Comparison of ENCODE assay signal across 1 cellular context in genomic region chr17:75475144-75475835, GRCh38.
TF ChIP-seq lines count a peak whose summit lies in the region.

No MANE protein-coding gene starts in this region.

TF ChIP-seq in IMR-90, 13 proteins besides CTCF, POLR2A, EP300 and RAD21:
- TF ChIP-seq CHD1 (IDR thresholded peaks at IDR 0.05; ENCODE audit: low read depth, low read length) (no peak), MAFK (IDR thresholded peaks at IDR 0.05; ENCODE audit: low read depth, low read length) (no peak), USF2 (IDR thresholded peaks at IDR 0.05; ENCODE audit: low read depth, low read length) (no peak), MAZ (IDR thresholded peaks at IDR 0.05; ENCODE audit: borderline replicate concordance, low read depth, low read length) (no peak), RFX5 (IDR thresholded peaks at IDR 0.05; ENCODE audit: low read depth, low read length) (no peak)
- TF ChIP-seq, protein P1, sequence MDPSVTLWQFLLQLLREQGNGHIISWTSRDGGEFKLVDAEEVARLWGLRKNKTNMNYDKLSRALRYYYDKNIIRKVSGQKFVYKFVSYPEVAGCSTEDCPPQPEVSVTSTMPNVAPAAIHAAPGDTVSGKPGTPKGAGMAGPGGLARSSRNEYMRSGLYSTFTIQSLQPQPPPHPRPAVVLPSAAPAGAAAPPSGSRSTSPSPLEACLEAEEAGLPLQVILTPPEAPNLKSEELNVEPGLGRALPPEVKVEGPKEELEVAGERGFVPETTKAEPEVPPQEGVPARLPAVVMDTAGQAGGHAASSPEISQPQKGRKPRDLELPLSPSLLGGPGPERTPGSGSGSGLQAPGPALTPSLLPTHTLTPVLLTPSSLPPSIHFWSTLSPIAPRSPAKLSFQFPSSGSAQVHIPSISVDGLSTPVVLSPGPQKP (IDR thresholded peaks at IDR 0.05; ENCODE audit: borderline replicate concordance, low read depth, low read length): no peak
